In the genomic region with DNA sequence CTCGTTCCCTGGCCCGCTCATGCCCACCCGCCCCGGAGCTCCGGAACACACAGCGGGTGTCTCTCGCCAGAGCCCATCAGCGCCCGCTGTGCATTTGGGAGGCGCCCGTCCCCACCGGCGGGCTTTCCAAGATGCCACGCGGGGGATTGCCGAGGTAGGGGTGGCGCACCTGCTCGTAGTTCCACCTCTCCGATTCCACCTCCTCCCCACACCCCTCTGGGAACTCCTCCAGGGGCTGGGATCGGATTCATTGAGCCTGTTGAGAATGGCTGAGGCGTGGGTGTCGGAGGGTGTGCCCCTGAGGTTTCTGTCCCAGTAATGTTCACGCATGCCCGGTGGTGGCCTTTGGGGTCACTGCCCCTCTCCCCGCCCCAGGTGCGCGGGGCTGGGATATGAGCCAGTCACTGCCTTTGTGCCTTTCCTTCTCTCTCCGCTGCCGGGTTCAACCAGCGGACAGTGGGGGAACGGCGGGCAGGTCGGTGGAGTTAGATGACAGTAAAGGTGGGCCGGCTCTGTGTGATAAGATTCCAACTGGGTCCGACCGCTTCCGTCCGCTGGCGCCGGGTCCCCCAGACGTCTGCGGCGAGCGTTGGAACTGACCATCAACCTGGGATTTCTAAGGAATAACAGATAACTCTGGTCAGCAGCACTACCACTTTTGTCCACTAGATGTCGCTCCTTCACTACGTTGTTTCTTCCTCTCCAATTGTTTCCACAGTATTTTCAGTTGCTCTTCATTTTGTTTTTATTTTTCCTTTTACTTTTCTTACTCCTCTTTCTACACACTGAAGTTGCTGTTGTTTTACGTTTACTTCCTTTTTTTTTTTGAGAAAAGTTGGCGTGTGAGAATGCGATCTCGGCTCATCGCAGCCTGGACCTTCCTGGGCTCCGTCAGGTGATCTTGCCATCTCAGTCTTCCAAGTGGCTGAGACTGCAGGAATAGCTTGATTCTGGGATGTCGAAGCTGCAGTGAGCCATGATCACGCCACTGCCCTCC, we compare ENCODE assay signal across 8 cellular contexts.
A peak's percentile ranks its signal among the peaks of the same experiment; 100 is the strongest.
DNase-seq lines count a peak whose midpoint lies in the region; ATAC-seq, FAIRE-seq and TF ChIP-seq lines count a peak whose summit lies in the region.

No MANE protein-coding gene starts in this region.

- POLR2A ChIA-PET in T-cell (lab: Charles Lee), result no interaction called here

- no peaks in the 10 kb centered on the region for H3K9me2 ChIP-seq in hepatocyte (replicated peaks; ENCODE audit: insufficient read depth)

- FAIRE-seq in astrocyte (lab: Jason Lieb, UNC), result no peak

- H3K36me3 ChIP-seq in astrocyte (ENCODE audit: insufficient read depth, low read length) (no peaks in the 10 kb centered on the region), hepatocyte (replicated peaks; ENCODE audit: insufficient read depth, low read depth) (no peaks in the 10 kb centered on the region)

- H3K27me3 ChIP-seq in astrocyte (ENCODE audit: insufficient read depth, low read length) (no peaks in the 10 kb centered on the region), hepatocyte (no peaks in the 10 kb centered on the region)

- peaks cover 6 to 20% of the 10 kb centered on the region in 2 donors for H3K27me3 Mint-ChIP-seq in T-cell
- no peaks in the 10 kb centered on the region for H3K27me3 Mint-ChIP-seq in astrocyte (ENCODE audit: low read depth, unreplicated experiment)

- H3K4me3 ChIP-seq in astrocyte (ENCODE audit: insufficient read depth, low read depth, low read length), result peak overlapping the region; percentile 33
- no peak overlapping the region for H3K4me3 ChIP-seq in hepatocyte
- H3K4me3 ChIP-seq in retinal pigment epithelial cell (ENCODE audit: low read length), result no peak overlapping the region

- H3K9me3 ChIP-seq in astrocyte (ENCODE audit: insufficient read depth, low read depth, low read length), result no peaks in the 10 kb centered on the region
- H3K9me3 ChIP-seq in hepatocyte (ENCODE audit: low read depth), result no peaks in the 10 kb centered on the region

- H2AFZ ChIP-seq in astrocyte (ENCODE audit: low read depth, low read length) (peak overlapping the region; percentile 77), hepatocyte (peak overlapping the region; percentile 60)

- ATAC-seq in GM21529 (IDR thresholded peaks at IDR 0.05; ENCODE audit: unreplicated experiment) (peak; percentile 87), T-cell (replicated peaks in 1 of 4) (peak; percentile 44 to 64 (median 50)), HG02870 (IDR thresholded peaks at IDR 0.05; ENCODE audit: unreplicated experiment) (no peak)

- CTCF ChIA-PET in T-cell (lab: Charles Lee), result interaction anchor here in 1 of 2 donors (1.1 kb wide), 1 partner anchor 15 kb away, joined by 6 read pairs; no protein-coding TSS in a partner anchor

- H3K27ac Mint-ChIP-seq in T-cell (peak overlapping the region in 1 of 2 donors; percentile 33), astrocyte (ENCODE audit: unreplicated experiment) (no peak overlapping the region)

- no peaks in the 10 kb centered on the region for H3K4me1 ChIP-seq in astrocyte (ENCODE audit: insufficient read depth, low read length)
- no peaks in the 10 kb centered on the region for H3K4me1 ChIP-seq in hepatocyte (ENCODE audit: insufficient read depth)

- H3K9me3 Mint-ChIP-seq in T-cell (no peaks in the 10 kb centered on the region), astrocyte (ENCODE audit: unreplicated experiment) (peaks cover 2% of the 10 kb centered on the region)

- no peaks in the 10 kb centered on the region for H3K79me2 ChIP-seq in astrocyte (ENCODE audit: insufficient read depth, low read length)
- no peaks in the 10 kb centered on the region for H3K79me2 ChIP-seq in hepatocyte

- H3K4me2 ChIP-seq in astrocyte (ENCODE audit: low read length) (peak overlapping the region; percentile 78), hepatocyte (peak overlapping the region; percentile 56)

- no peak overlapping the region for H3K9ac ChIP-seq in astrocyte (ENCODE audit: low read length)

- H3K4me1 Mint-ChIP-seq in T-cell, result peaks cover 9 to 13% (median 10%) of the 10 kb centered on the region in 3 donors
- H3K4me1 Mint-ChIP-seq in astrocyte (ENCODE audit: low read depth, unreplicated experiment), result no peaks in the 10 kb centered on the region

- DNase-seq in DMS53 (lab: John Stamatoyannopoulos, UW) (peak; percentile 81), LoVo (ENCODE audit: low spot score) (peak; percentile 76), T-cell (peak in 26 of 34 experiments; percentile 4 to 59 (median 33)), astrocyte (ENCODE audit: low read depth) (peak; percentile 31), hepatocyte (ENCODE audit: low spot score) (peak; percentile 73), retinal pigment epithelial cell (ENCODE audit: low read depth) (peak; percentile 6)

- peak overlapping the region; percentile 48 to 66 (median 65) for H3K4me3 Mint-ChIP-seq in T-cell
- H3K4me3 Mint-ChIP-seq in astrocyte (ENCODE audit: unreplicated experiment), result no peak overlapping the region

- H4K20me1 ChIP-seq in astrocyte (ENCODE audit: insufficient read depth, low read length) (no peaks in the 10 kb centered on the region), hepatocyte (ENCODE audit: insufficient read depth, poor library complexity, severe bottlenecking) (no peaks in the 10 kb centered on the region)

- WGBS in hepatocyte (ENCODE audit: low lambda C conversion rate, missing lambda C conversion rate), result 57% methylated on average over 54 of the region's 54 CpGs

- TF ChIP-seq CTCF in astrocyte (IDR thresholded peaks at IDR 0.05; ENCODE audit: insufficient read depth, low read depth, low read length) (peak; percentile 97), hepatocyte (IDR thresholded peaks at IDR 0.05; ENCODE audit: poor library complexity) (peak; percentile 87), retinal pigment epithelial cell (conservative IDR thresholded peaks at IDR 0.05; ENCODE audit: low read depth, low read length) (peak; percentile 89)

- H3K27ac ChIP-seq in astrocyte (ENCODE audit: low read depth, low read length) (no peak overlapping the region), hepatocyte (no peak overlapping the region)

- H3K36me3 Mint-ChIP-seq in T-cell, result no peaks in the 10 kb centered on the region
- no peaks in the 10 kb centered on the region for H3K36me3 Mint-ChIP-seq in astrocyte (ENCODE audit: low read depth, unreplicated experiment)

Comparison
In these comparisons a context has a peak if more than half of its experiments do, and no peak if none do; other contexts are left out.
1. DNase-seq: peak in every context shown above with its lines; median percentile 81 in DMS53; 76 in LoVo; 73 in hepatocyte; 33 in T-cell; 31 in astrocyte; 6 in retinal pigment epithelial cell.